Comparison of ENCODE assay signal across 12 cellular contexts in genomic region chr15:93052090-93052892, GRCh38. TPM values are rescaled to one million over a fixed set of nuclear protein-coding genes. Genes with fewer than 3 reads are reported as not detected.
A peak's percentile ranks its signal among the peaks of the same experiment; 100 is the strongest.
DNase-seq lines count a peak whose midpoint lies in the region; ATAC-seq and TF ChIP-seq lines count a peak whose summit lies in the region.
"Had no signal": no experiment of that assay in that cellular context is flagged by ENCODE, and none has a peak within 500 bp of the region (broad histone marks: within the 10 kb centered on the region; RNA-seq: fewer than 3 reads in every experiment).

No MANE protein-coding gene starts in this region.

- no peaks in the 10 kb centered on the region for H3K9me3 ChIP-seq in DND-41 (ENCODE audit: insufficient read depth, low read length, severe bottlenecking)
- H3K9me3 ChIP-seq in SK-N-SH = no peaks in the 10 kb centered on the region
- no peaks in the 10 kb centered on the region for H3K9me3 ChIP-seq in body of pancreas

- H3K79me2 ChIP-seq in DND-41 (ENCODE audit: insufficient read depth, low read length) (0 out of 2 replicates have a peak, but pooled peaks cover 5% of the 10 kb centered on the region), SK-N-SH (ENCODE audit: insufficient read depth) (no peaks in the 10 kb centered on the region)
- H3K79me2 ChIP-seq: parathyroid adenoma had no signal

- H3K36me3 ChIP-seq in DND-41 (ENCODE audit: insufficient read depth, low read length) (peaks cover 65% of the 10 kb centered on the region), H7 (replicated peaks; ENCODE audit: control insufficient read depth, insufficient read depth, low read length) (peaks cover 23% of the 10 kb centered on the region), SK-N-SH (replicated peaks in 1 of 2; ENCODE audit: control insufficient read depth in 1 of 2, insufficient read depth in 2 of 2, low read length in 1 of 2) (no peaks in the 10 kb centered on the region), body of pancreas (replicated peaks in 1 of 2; ENCODE audit: insufficient read depth in 1 of 2, low read depth in 2 of 2) (no peaks in the 10 kb centered on the region)

- 86% methylated on average over 36 of the region's 39 CpGs for WGBS in SK-N-SH (ENCODE audit: low lambda C conversion rate)
- 87 to 88% methylated on average over 16 to 39 of the region's 39 CpGs for WGBS in body of pancreas, 2 donors

- no peaks in the 10 kb centered on the region for H3K9me3 Mint-ChIP-seq in immature natural killer cell
- H3K9me3 Mint-ChIP-seq: stimulated activated naive CD8-positive, alpha-beta T cell treated with anti-CD3 and anti-CD28 coated beads, Interleukin-15, Interleukin-2, amounts not matched to agents 100 ng/mL and 50 ng/mL, for 24 hours had no signal

- H4K20me1 ChIP-seq in DND-41 (ENCODE audit: insufficient read depth, low read length) = no peaks in the 10 kb centered on the region
- H4K20me1 ChIP-seq in SK-N-SH (ENCODE audit: insufficient read depth) = no peaks in the 10 kb centered on the region

- POLR2A ChIA-PET in SK-N-SH (lab: Yijun Ruan, JAX) = interaction anchor here (0.6 kb wide), 1 partner anchor 959 kb away, joined by 4 read pairs; no protein-coding TSS in a partner anchor

- CTCF ChIA-PET in SK-N-SH (lab: Yijun Ruan, JAX) = interaction anchor here (0.9 to 1.0 kb wide), 2 partner anchors 25 to 1068 kb away, joined by 3 read pairs; no protein-coding TSS in a partner anchor

- peaks cover 11% of the 10 kb centered on the region for H3K4me1 ChIP-seq in DND-41 (ENCODE audit: insufficient read depth, low read length)
- no peaks in the 10 kb centered on the region for H3K4me1 ChIP-seq in SK-N-SH (ENCODE audit: control insufficient read depth in 1 of 2, insufficient read depth in 2 of 2, low read depth in 1 of 2, low read length in 1 of 2)
- no peaks in the 10 kb centered on the region for H3K4me1 ChIP-seq in body of pancreas
- H3K4me1 ChIP-seq: parathyroid adenoma had no signal

- H3K4me2 ChIP-seq in DND-41 (ENCODE audit: insufficient read depth, low read length) (no peak overlapping the region), SK-N-SH (no peak overlapping the region)

- no peak overlapping the region for H3K9ac ChIP-seq in DND-41 (ENCODE audit: low read depth, low read length)
- H3K9ac ChIP-seq in SK-N-SH = no peak overlapping the region
- H3K9ac ChIP-seq: parathyroid adenoma had no signal

- H3F3A ChIP-seq in SK-N-SH (replicated peaks; ENCODE audit: insufficient read depth) = no peaks in the 10 kb centered on the region

- TF ChIP-seq CTCF in DND-41 (IDR thresholded peaks at IDR 0.05; ENCODE audit: borderline replicate concordance, extremely low read depth, low read length, poor library complexity, severe bottlenecking) (peak; percentile 33), SK-N-SH (IDR thresholded peaks at IDR 0.05) (no peak), body of pancreas (IDR thresholded peaks at IDR 0.05) (no peak)

- H3K4me3 Mint-ChIP-seq in immature natural killer cell = no peak overlapping the region
- H3K4me3 Mint-ChIP-seq: stimulated activated naive CD8-positive, alpha-beta T cell treated with anti-CD3 and anti-CD28 coated beads, Interleukin-15, Interleukin-2, amounts not matched to agents 100 ng/mL and 50 ng/mL, for 24 hours had no signal

- no peaks in the 10 kb centered on the region for H3K9me2 ChIP-seq in SK-N-SH

- peak; percentile 14; the same call in 1 of the 2 replicates for TF ChIP-seq RAD21 in SK-N-SH (IDR thresholded peaks at IDR 0.05; ENCODE audit: low read length)

- H2AFZ ChIP-seq in DND-41 (ENCODE audit: low read depth, low read length) (no peak overlapping the region), SK-N-SH (ENCODE audit: low read depth) (no peak overlapping the region)
- H2AFZ ChIP-seq: parathyroid adenoma had no signal

- peak overlapping the region in 1 of 6 donors; percentile 76 for H3K27ac Mint-ChIP-seq in immature natural killer cell
- H3K27ac Mint-ChIP-seq: stimulated activated naive CD8-positive, alpha-beta T cell treated with anti-CD3 and anti-CD28 coated beads, Interleukin-15, Interleukin-2, amounts not matched to agents 100 ng/mL and 50 ng/mL, for 24 hours had no signal

- peaks cover 2 to 11% (median 8%) of the 10 kb centered on the region in 3 donors for H3K27me3 Mint-ChIP-seq in immature natural killer cell (ENCODE audit: low read depth in 3 of 3)
- H3K27me3 Mint-ChIP-seq: stimulated activated naive CD8-positive, alpha-beta T cell treated with anti-CD3 and anti-CD28 coated beads, Interleukin-15, Interleukin-2, amounts not matched to agents 100 ng/mL and 50 ng/mL, for 24 hours had no signal

- no peak for TF ChIP-seq POLR2A in body of pancreas (IDR thresholded peaks at IDR 0.05)

- H3K4me1 Mint-ChIP-seq in immature natural killer cell = peaks cover 35 to 38% of the 10 kb centered on the region in 2 donors

- no peak for ATAC-seq in DND-41 (ENCODE audit: insufficient read depth, low read depth)
- no peak for ATAC-seq in body of pancreas

- TF ChIP-seq EP300 in SK-N-SH (IDR thresholded peaks at IDR 0.05; ENCODE audit: borderline replicate concordance in 1 of 2, low read depth in 1 of 2, low read length in 1 of 2) = no peak

- H3K27me3 ChIP-seq in DND-41 (ENCODE audit: insufficient read depth, low read length, poor library complexity) (no peaks in the 10 kb centered on the region), H7 (ENCODE audit: control insufficient read depth, insufficient read depth, low read length) (no peaks in the 10 kb centered on the region), SK-N-SH (ENCODE audit: insufficient read depth) (no peaks in the 10 kb centered on the region), body of pancreas (no peaks in the 10 kb centered on the region)

- H3K27ac ChIP-seq in DND-41 (ENCODE audit: low read length) (no peak overlapping the region), SK-N-SH (ENCODE audit: low read depth in 2 of 2, low read length in 1 of 2) (no peak overlapping the region), body of pancreas (no peak overlapping the region)
- H3K27ac ChIP-seq: parathyroid adenoma had no signal

- intact Hi-C loops in body of pancreas (cut with DNase I) = no loop called here

- DNase-seq in DND-41 = no peak
- DNase-seq in H7 = peak; percentile 78
- DNase-seq in SK-N-SH = no peak
- peak in 2 of 3 donors; percentile 33 to 39 for DNase-seq in immature natural killer cell
- DNase-seq in D341Med (ENCODE audit: low spot score) = no peak
- DNase-seq in body of pancreas = no peak
- no peak for DNase-seq in central memory CD4-positive, alpha-beta T cell
- DNase-seq: mesendoderm, NCI-H2081, T1000 had no signal

- no peak overlapping the region for H3K4me3 ChIP-seq in DND-41 (ENCODE audit: low read depth in 1 of 2, low read length in 2 of 2)
- H3K4me3 ChIP-seq in H7 (ENCODE audit: insufficient read depth, low read depth, low read length) = no peak overlapping the region
- H3K4me3 ChIP-seq in SK-N-SH (ENCODE audit: low read depth in 2 of 2, low read length in 1 of 2) = no peak overlapping the region
- no peak overlapping the region for H3K4me3 ChIP-seq in body of pancreas

- no peaks in the 10 kb centered on the region for H3K36me3 Mint-ChIP-seq in immature natural killer cell

TF ChIP-seq in SK-N-SH, 30 proteins besides CTCF, POLR2A, EP300 and RAD21:
- TF ChIP-seq NRF1 (IDR thresholded peaks at IDR 0.05; ENCODE audit: low read depth, low read length) (no peak), TCF12 (IDR thresholded peaks at IDR 0.05) (no peak), IRF3 (IDR thresholded peaks at IDR 0.05; ENCODE audit: low read depth, low read length) (no peak), MEF2A (IDR thresholded peaks at IDR 0.05; ENCODE audit: borderline replicate concordance, low read depth) (no peak), JUND (IDR thresholded peaks at IDR 0.05) (no peak), CHD2 (IDR thresholded peaks at IDR 0.05; ENCODE audit: low read length, partially characterized antibody) (no peak), GABPA (IDR thresholded peaks at IDR 0.05; ENCODE audit: low read depth) (no peak), NFIC (IDR thresholded peaks at IDR 0.05; ENCODE audit: borderline replicate concordance) (no peak), TEAD4 (IDR thresholded peaks at IDR 0.05; ENCODE audit: borderline replicate concordance, insufficient read depth) (no peak), ELF1 (IDR thresholded peaks at IDR 0.05) (no peak), SMC3 (IDR thresholded peaks at IDR 0.05; ENCODE audit: low read depth, low read length) (no peak), SIN3A (IDR thresholded peaks at IDR 0.05; ENCODE audit: borderline replicate concordance, low read depth, low read length) (no peak)
- TF ChIP-seq, protein P1, sequence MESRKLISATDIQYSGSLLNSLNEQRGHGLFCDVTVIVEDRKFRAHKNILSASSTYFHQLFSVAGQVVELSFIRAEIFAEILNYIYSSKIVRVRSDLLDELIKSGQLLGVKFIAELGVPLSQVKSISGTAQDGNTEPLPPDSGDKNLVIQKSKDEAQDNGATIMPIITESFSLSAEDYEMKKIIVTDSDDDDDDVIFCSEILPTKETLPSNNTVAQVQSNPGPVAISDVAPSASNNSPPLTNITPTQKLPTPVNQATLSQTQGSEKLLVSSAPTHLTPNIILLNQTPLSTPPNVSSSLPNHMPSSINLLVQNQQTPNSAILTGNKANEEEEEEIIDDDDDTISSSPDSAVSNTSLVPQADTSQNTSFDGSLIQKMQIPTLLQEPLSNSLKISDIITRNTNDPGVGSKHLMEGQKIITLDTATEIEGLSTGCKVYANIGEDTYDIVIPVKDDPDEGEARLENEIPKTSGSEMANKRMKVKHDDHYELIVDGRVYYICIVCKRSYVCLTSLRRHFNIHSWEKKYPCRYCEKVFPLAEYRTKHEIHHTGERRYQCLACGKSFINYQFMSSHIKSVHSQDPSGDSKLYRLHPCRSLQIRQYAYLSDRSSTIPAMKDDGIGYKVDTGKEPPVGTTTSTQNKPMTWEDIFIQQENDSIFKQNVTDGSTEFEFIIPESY (IDR thresholded peaks at IDR 0.05; ENCODE audit: borderline replicate concordance, low read depth) = no peak
TF ChIP-seq in SK-N-SH: peak in this region for 0.

RNA-seq across cellular contexts. Expression of gene RGMA, which starts 36.7 kb away (rescaled TPM):
- total RNA-seq in H7 (2014; rRNA removed; shearing (Covaris generic)) = 32.6 and 34.3 TPM in 2 replicates
- polyA plus RNA-seq in SK-N-SH (2012; rRNA removed) (0.76 and 1.5 TPM in 2 replicates), immature natural killer cell (not detected)
- 0.76 and 1.3 TPM in 2 replicates for polyA plus RNA-seq in SK-N-SH (2012; cell fraction: cytosol; rRNA removed)
- polyA plus RNA-seq in SK-N-SH (2012; cell fraction: nucleus; rRNA removed) = 1.2 and 1.3 TPM in 2 replicates
- total RNA-seq in body of pancreas = 1 to 10 TPM; 8.8 to 9.2 TPM

Comparison
In these comparisons a context has a peak if more than half of its experiments do, and no peak if none do; other contexts are left out.
1. DNase-seq: peak in H7 (single experiment) and immature natural killer cell (2 of 3); none in DND-41 (single experiment), SK-N-SH (single experiment), D341Med (single experiment), body of pancreas (0 of 4) and central memory CD4-positive, alpha-beta T cell (single experiment).